8 cellular contexts compared by ENCODE assay signal in genomic region chr9:4297795-4298254, GRCh38. TPM values are rescaled to one million over a fixed set of nuclear protein-coding genes. Genes with fewer than 3 reads are reported as not detected.
A peak's percentile ranks its signal among the peaks of the same experiment; 100 is the strongest.
DNase-seq lines count a peak whose midpoint lies in the region; ATAC-seq, FAIRE-seq and TF ChIP-seq lines count a peak whose summit lies in the region.

No MANE protein-coding gene starts in this region.

- H3K4me3 Mint-ChIP-seq in Calu3 (ENCODE audit: low read depth, unreplicated experiment) = peak overlapping the region; percentile 85

- peaks cover 50% of the 10 kb centered on the region for H3K4me1 Mint-ChIP-seq in Calu3 (ENCODE audit: low read depth, unreplicated experiment)

- DNase-seq in Calu3 (peak; percentile 61), cerebellum (ENCODE audit: low spot score) (peak; percentile 10), kidney epithelial cell (ENCODE audit: low read depth) (no peak), D721Med (ENCODE audit: insufficient read length, low spot score) (no peak)
- DNase-seq in stimulated activated CD4-positive, alpha-beta T cell treated with anti-CD3 and anti-CD28 coated beads, Interleukin-15, amount 100 ng/mL, for 24 hours = peak; percentile 62

- no peak for TF ChIP-seq RAD21 in Ishikawa (IDR thresholded peaks at IDR 0.05; ENCODE audit: low read depth)

- H3K27me3 ChIP-seq in kidney epithelial cell (ENCODE audit: control insufficient read depth, insufficient read depth, low read length) = no peaks in the 10 kb centered on the region

- intact Hi-C loops in Calu3 (cut with micrococcal nuclease; ENCODE audit: unreplicated experiment) = loop anchor here (2.0 kb wide), 1 partner anchor 21 kb away; no protein-coding TSS in a partner anchor

- peak overlapping the region; percentile 91 for H3K4me3 ChIP-seq in WI38 (ENCODE audit: low read depth, low read length)
- H3K4me3 ChIP-seq in kidney epithelial cell (ENCODE audit: low read depth, low read length) = peak overlapping the region; percentile 63

- peak overlapping the region; percentile 97 for H3K27ac Mint-ChIP-seq in Calu3 (ENCODE audit: unreplicated experiment)

- H3K36me3 ChIP-seq in kidney epithelial cell (ENCODE audit: control insufficient read depth, insufficient read depth, low read length) = no peaks in the 10 kb centered on the region

- peak; percentile 43 for ATAC-seq in GM19455 (IDR thresholded peaks at IDR 0.05; ENCODE audit: unreplicated experiment)

- FAIRE-seq in D721Med (lab: Jason Lieb, UNC) = no peak

- peaks cover 65% of the 10 kb centered on the region for H3K36me3 Mint-ChIP-seq in Calu3 (ENCODE audit: insufficient read depth, unreplicated experiment)

- H3K27me3 Mint-ChIP-seq in Calu3 (ENCODE audit: unreplicated experiment) = no peaks in the 10 kb centered on the region

- TF ChIP-seq CTCF in Calu3 (IDR thresholded peaks at IDR 0.05; ENCODE audit: unreplicated experiment) = no peak
- no peak for TF ChIP-seq CTCF in WI38 (IDR thresholded peaks at IDR 0.05; ENCODE audit: low read depth, low read length)
- no peak for TF ChIP-seq CTCF in kidney epithelial cell (IDR thresholded peaks at IDR 0.05; ENCODE audit: insufficient read depth, low read length, poor library complexity, severe bottlenecking)
- no peak for TF ChIP-seq CTCF in D721Med (IDR thresholded peaks at IDR 0.05; ENCODE audit: insufficient read depth, missing control alignments)

- no peak for TF ChIP-seq EP300 in Ishikawa (IDR thresholded peaks at IDR 0.05; ENCODE audit: borderline replicate concordance)

- no peaks in the 10 kb centered on the region for H3K9me3 Mint-ChIP-seq in Calu3 (ENCODE audit: low read depth, unreplicated experiment)

- no TSS peak for BruUV-seq in Calu3 (replicated peaks; lab: Mats Ljungman, UMichigan)

- CTCF ChIA-PET in Calu3 (lab: Charles Lee) = interaction anchor here (0.6 to 2.0 kb wide), 2 partner anchors 71 to 206 kb away, joined by 4 to 7 read pairs; no protein-coding TSS in a partner anchor

TF ChIP-seq in Ishikawa, 13 proteins besides CTCF, POLR2A, EP300 and RAD21:
- TF ChIP-seq TEAD4 (IDR thresholded peaks at IDR 0.05) (no peak), REST (IDR thresholded peaks at IDR 0.05; ENCODE audit: low read depth) (no peak), CEBPB (IDR thresholded peaks at IDR 0.05) (peak; percentile 88), YY1 (IDR thresholded peaks at IDR 0.05; ENCODE audit: low read depth) (0 out of 2 replicates have a peak, but pooled peaks have one; percentile 5), ZBTB7A (IDR thresholded peaks at IDR 0.05; ENCODE audit: low read depth) (0 out of 2 replicates have a peak, but pooled peaks have one; percentile 0), NFIC (IDR thresholded peaks at IDR 0.05) (no peak), TAF1 (IDR thresholded peaks at IDR 0.05; ENCODE audit: low read depth) (0 out of 2 replicates have a peak, but pooled peaks have one; percentile 16), FOXM1 (IDR thresholded peaks at IDR 0.05; ENCODE audit: borderline replicate concordance, low read depth) (no peak), CREB1 (IDR thresholded peaks at IDR 0.05; ENCODE audit: low read depth) (no peak), EGR1 (IDR thresholded peaks at IDR 0.05) (no peak; the same call in 1 of the 2 replicates)
- TF ChIP-seq, protein P1, sequence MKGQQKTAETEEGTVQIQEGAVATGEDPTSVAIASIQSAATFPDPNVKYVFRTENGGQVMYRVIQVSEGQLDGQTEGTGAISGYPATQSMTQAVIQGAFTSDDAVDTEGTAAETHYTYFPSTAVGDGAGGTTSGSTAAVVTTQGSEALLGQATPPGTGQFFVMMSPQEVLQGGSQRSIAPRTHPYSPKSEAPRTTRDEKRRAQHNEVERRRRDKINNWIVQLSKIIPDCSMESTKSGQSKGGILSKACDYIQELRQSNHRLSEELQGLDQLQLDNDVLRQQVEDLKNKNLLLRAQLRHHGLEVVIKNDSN (IDR thresholded peaks at IDR 0.05) = no peak

RNA-seq across cellular contexts. Expression of gene GLIS3, which starts 2.0 kb away (rescaled TPM):
- 72.5 and 90.8 TPM in 2 replicates for total RNA-seq in Calu3 (2022)
- total RNA-seq in cerebellum = 19.7 TPM
- 27.3 and 50.0 TPM in 2 replicates for total RNA-seq in kidney epithelial cell

Comparison
In these comparisons a context has a peak if more than half of its experiments do, and no peak if none do; other contexts are left out.
1. DNase-seq: peak in Calu3 (single experiment), cerebellum (single experiment) and stimulated activated CD4-positive, alpha-beta T cell treated with anti-CD3 and anti-CD28 coated beads, Interleukin-15, amount 100 ng/mL, for 24 hours (single experiment); none in kidney epithelial cell (single experiment) and D721Med (single experiment).